Comparison of ENCODE assay signal across 8 cellular contexts in the genomic region with DNA sequence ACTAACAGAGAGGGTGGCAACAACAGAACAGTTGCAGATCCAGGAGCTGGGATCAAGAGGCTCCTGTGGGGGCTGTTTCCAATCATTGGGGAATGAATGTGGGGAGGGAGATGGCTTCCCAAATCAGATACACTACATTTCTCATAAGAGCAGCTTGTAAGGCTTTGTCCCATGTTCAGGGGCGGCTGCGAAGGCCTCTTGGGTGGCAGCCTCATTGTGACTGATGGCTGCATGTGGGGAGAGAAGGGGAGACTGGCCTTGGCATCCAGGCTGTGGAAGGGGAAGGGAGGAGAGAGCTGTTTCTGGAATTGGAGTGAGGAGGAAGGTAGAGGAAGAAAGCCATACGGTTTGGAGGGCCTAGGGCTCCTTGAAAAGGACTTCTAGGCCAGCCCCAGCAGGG.
"Had no signal": no experiment of that assay in that cellular context is flagged by ENCODE, and none has a peak within 500 bp of the region (broad histone marks: within the 10 kb centered on the region; RNA-seq: fewer than 3 reads in every experiment).

No MANE protein-coding gene starts in this region.

- H3K4me2 ChIP-seq: GM23338 had no signal

- FAIRE-seq: H1, H54, HTR-8/SVneo, K562 had no signal

- H2AFZ ChIP-seq: GM23338 had no signal

- H3K4me1 Mint-ChIP-seq: GM23338 had no signal

- H3K4me1 ChIP-seq: HAP-1 had no signal

- H3K4me3 Mint-ChIP-seq: GM23338 had no signal

- H3K9me3 Mint-ChIP-seq: GM23338 had no signal

- H3K9me3 ChIP-seq: HAP-1 had no signal

- H3K27ac Mint-ChIP-seq: GM23338 had no signal

- ATAC-seq: GM23338, HCT116, K562 had no signal

- DNase-seq: IMR-90 had no signal

- H3K36me3 ChIP-seq: HAP-1 had no signal

- H3K4me3 ChIP-seq: GM23338, HAP-1, K562 had no signal
